8 cellular contexts compared by ENCODE assay signal in genomic region chr2:144452169-144453038, GRCh38.
DNase-seq lines count a peak whose midpoint lies in the region; ATAC-seq and TF ChIP-seq lines count a peak whose summit lies in the region.

No MANE protein-coding gene starts in this region.

- intact Hi-C loops in tibial artery (cut with DNase I; ENCODE audit: low total_unique reads) = no loop called here

- peak overlapping the region; percentile 87 for H3K27ac ChIP-seq in layer of hippocampus (ENCODE audit: low read depth, low read length)
- peak overlapping the region; percentile 65 for H3K27ac ChIP-seq in tibial artery

- H3K27ac Mint-ChIP-seq in T-helper 2 cell treated with Interferon-gamma antibody and Interleukin-4, amounts not matched to agents 5 μg/mL and 100 μg/mL, for 36 hours = no peak overlapping the region

- H3K27me3 Mint-ChIP-seq in T-helper 2 cell treated with Interferon-gamma antibody and Interleukin-4, amounts not matched to agents 5 μg/mL and 100 μg/mL, for 36 hours (ENCODE audit: low read depth) = peaks cover 2% of the 10 kb centered on the region

- H3K9me3 Mint-ChIP-seq in T-helper 2 cell treated with Interferon-gamma antibody and Interleukin-4, amounts not matched to agents 5 μg/mL and 100 μg/mL, for 36 hours = no peaks in the 10 kb centered on the region

- H3K4me1 Mint-ChIP-seq in T-helper 2 cell treated with Interferon-gamma antibody and Interleukin-4, amounts not matched to agents 5 μg/mL and 100 μg/mL, for 36 hours (ENCODE audit: low read depth) = peaks cover 29% of the 10 kb centered on the region

- peak overlapping the region; percentile 50 for H3K9ac ChIP-seq in adipocyte (ENCODE audit: low read length)

- H3K36me3 ChIP-seq in adipocyte (ENCODE audit: control insufficient read depth, insufficient read depth, low read length, severe bottlenecking) (peaks cover 25% of the 10 kb centered on the region), tibial artery (no peaks in the 10 kb centered on the region)

- peak overlapping the region; percentile 23 for H3K4me3 Mint-ChIP-seq in T-helper 2 cell treated with Interferon-gamma antibody and Interleukin-4, amounts not matched to agents 5 μg/mL and 100 μg/mL, for 36 hours

- H3K4me3 ChIP-seq in adipocyte (ENCODE audit: low read length) (peak overlapping the region; percentile 29), tibial artery (peak overlapping the region; percentile 30 to 43)

- H3K27me3 ChIP-seq in adipocyte (replicated peaks; ENCODE audit: control insufficient read depth, insufficient read depth, low read length) (no peaks in the 10 kb centered on the region), layer of hippocampus (ENCODE audit: control insufficient read depth, insufficient read depth, low read length) (no peaks in the 10 kb centered on the region), tibial artery (no peaks in the 10 kb centered on the region)

- DNase-seq in T-helper 2 cell treated with Interferon-gamma antibody and Interleukin-4, amounts not matched to agents 5 μg/mL and 100 μg/mL, for 36 hours (ENCODE audit: low spot score) = no peak
- DNase-seq in T-helper 2 cell (no peak), adipocyte (ENCODE audit: low read depth) (peak; percentile 64), tibial artery (no peak), NCI-H1436 (lab: John Stamatoyannopoulos, UW) (no peak), DMS53 (lab: John Stamatoyannopoulos, UW) (no peak)

- H3K9me3 ChIP-seq in adipocyte (ENCODE audit: control insufficient read depth, low read length) = no peaks in the 10 kb centered on the region
- H3K9me3 ChIP-seq in tibial artery = no peaks in the 10 kb centered on the region

- H3K36me3 Mint-ChIP-seq in T-helper 2 cell treated with Interferon-gamma antibody and Interleukin-4, amounts not matched to agents 5 μg/mL and 100 μg/mL, for 36 hours (ENCODE audit: low read depth) = no peaks in the 10 kb centered on the region

- no peak for ATAC-seq in GM19351 (IDR thresholded peaks at IDR 0.05; ENCODE audit: unreplicated experiment)

- TF ChIP-seq CTCF in tibial artery (IDR thresholded peaks at IDR 0.05) = peak; percentile 17 to 29

- peaks cover 44% of the 10 kb centered on the region for H3K4me1 ChIP-seq in adipocyte (ENCODE audit: control insufficient read depth, insufficient read depth, low read length)
- H3K4me1 ChIP-seq in tibial artery = peaks cover 0 to 100% (median 40%) of the 10 kb centered on the region in 4 donors
